ENCODE assay signal across 18 cellular contexts in genomic region chr5:556909-557441, GRCh38. TPM values are rescaled to one million over a fixed set of nuclear protein-coding genes. Genes with fewer than 3 reads are reported as not detected.
A peak's percentile ranks its signal among the peaks of the same experiment; 100 is the strongest.
DNase-seq lines count a peak whose midpoint lies in the region; ATAC-seq and TF ChIP-seq lines count a peak whose summit lies in the region.
"Had no signal": no experiment of that assay in that cellular context is flagged by ENCODE, and none has a peak within 500 bp of the region (broad histone marks: within the 10 kb centered on the region; RNA-seq: fewer than 3 reads in every experiment).

No MANE protein-coding gene starts in this region.

- no peaks in the 10 kb centered on the region for H3K27me3 ChIP-seq in right lobe of liver
- peaks cover 17% of the 10 kb centered on the region for H3K27me3 ChIP-seq in BE2C

- no peaks in the 10 kb centered on the region for H3K36me3 Mint-ChIP-seq in activated CD4-positive, alpha-beta memory T cell treated with anti-CD3 and anti-CD28 coated beads for 36 hours
- no peaks in the 10 kb centered on the region for H3K36me3 Mint-ChIP-seq in stimulated activated memory B cell treated with anti-CD40 and anti-IgM and Interleukin-4, amounts not matched to agents 10 μg/mL and 1 μg/mL and 100 μg/mL, for 72 hours

- no peaks in the 10 kb centered on the region for H3K4me1 Mint-ChIP-seq in activated CD4-positive, alpha-beta memory T cell treated with anti-CD3 and anti-CD28 coated beads for 36 hours (ENCODE audit: low read depth)
- peaks cover 11% of the 10 kb centered on the region for H3K4me1 Mint-ChIP-seq in stimulated activated memory B cell treated with anti-CD40 and anti-IgM and Interleukin-4, amounts not matched to agents 10 μg/mL and 1 μg/mL and 100 μg/mL, for 72 hours
- H3K4me1 Mint-ChIP-seq: B cell had no signal

- no peaks in the 10 kb centered on the region for H3K9me3 Mint-ChIP-seq in activated CD4-positive, alpha-beta memory T cell treated with anti-CD3 and anti-CD28 coated beads for 36 hours
- H3K9me3 Mint-ChIP-seq in stimulated activated memory B cell treated with anti-CD40 and anti-IgM and Interleukin-4, amounts not matched to agents 10 μg/mL and 1 μg/mL and 100 μg/mL, for 72 hours, result peaks cover 11% of the 10 kb centered on the region
- H3K9me3 Mint-ChIP-seq: stimulated activated naive CD8-positive, alpha-beta T cell treated with anti-CD3 and anti-CD28 coated beads, Interleukin-15, Interleukin-2, amounts not matched to agents 100 ng/mL and 50 ng/mL, for 24 hours had no signal

- intact Hi-C loops in activated CD4-positive, alpha-beta memory T cell treated with anti-CD3 and anti-CD28 coated beads for 36 hours (cut with micrococcal nuclease), result no loop called here
- intact Hi-C loops in right lobe of liver (cut with DNase I), result no loop called here

- DNase-seq in HuH-7.5 (ENCODE audit: low spot score) (peak; percentile 56), right lobe of liver (peak in 1 of 3 donors; percentile 20), NCI-H2171 treated with DMSO at 0.1 percent for 48 hours (lab: John Stamatoyannopoulos, UW) (no peak), HT-29 (ENCODE audit: low spot score) (no peak), BE2C (no peak)
- DNase-seq in activated CD4-positive, alpha-beta memory T cell treated with anti-CD3 and anti-CD28 coated beads for 36 hours, result peak; percentile 4
- DNase-seq: activated gamma-delta T cell treated with Interleukin-2 at 50 U/mL for 16 hours, dermis blood vessel endothelial cell, HCEC 1CT, NCI-H1105 treated with DMSO at 0.1 percent for 48 hours, NCI-H524 treated with DMSO at 0.1 percent for 48 hours, occipital lobe, SW 1271, upper lobe of right lung had no signal

- H3K36me3 ChIP-seq in right lobe of liver, result no peaks in the 10 kb centered on the region
- H3K36me3 ChIP-seq in BE2C, result no peaks in the 10 kb centered on the region
- H3K36me3 ChIP-seq: heart left ventricle, upper lobe of right lung had no signal

- H3K4me3 Mint-ChIP-seq in activated CD4-positive, alpha-beta memory T cell treated with anti-CD3 and anti-CD28 coated beads for 36 hours, result no peak overlapping the region
- H3K4me3 Mint-ChIP-seq in stimulated activated memory B cell treated with anti-CD40 and anti-IgM and Interleukin-4, amounts not matched to agents 10 μg/mL and 1 μg/mL and 100 μg/mL, for 72 hours, result no peak overlapping the region
- H3K4me3 Mint-ChIP-seq: B cell; stimulated activated naive CD8-positive, alpha-beta T cell treated with anti-CD3 and anti-CD28 coated beads, Interleukin-15, Interleukin-2, amounts not matched to agents 100 ng/mL and 50 ng/mL, for 24 hours had no signal

- H3K9me3 ChIP-seq in right lobe of liver, result no peaks in the 10 kb centered on the region
- H3K9me3 ChIP-seq in BE2C, result no peaks in the 10 kb centered on the region
- H3K9me3 ChIP-seq: heart left ventricle, upper lobe of right lung had no signal

- POLR2A ChIA-PET in activated CD4-positive, alpha-beta memory T cell treated with anti-CD3 and anti-CD28 coated beads for 36 hours (lab: Charles Lee), result no interaction called here

- H3K27me3 Mint-ChIP-seq in activated CD4-positive, alpha-beta memory T cell treated with anti-CD3 and anti-CD28 coated beads for 36 hours, result peaks cover 12% of the 10 kb centered on the region
- peaks cover 59% of the 10 kb centered on the region for H3K27me3 Mint-ChIP-seq in stimulated activated memory B cell treated with anti-CD40 and anti-IgM and Interleukin-4, amounts not matched to agents 10 μg/mL and 1 μg/mL and 100 μg/mL, for 72 hours

- ATAC-seq in right lobe of liver, result peak; percentile 16 to 61 (median 29)
- peak; percentile 57 for ATAC-seq in stimulated activated memory B cell treated with anti-CD40 and anti-IgM and Interleukin-4, amounts not matched to agents 10 μg/mL and 1 μg/mL and 100 μg/mL, for 72 hours

- WGBS in right lobe of liver (ENCODE audit: insufficient coverage, low coverage, low lambda C conversion rate, missing lambda C conversion rate), result 41% methylated on average over 7 of the region's 19 CpGs

- H3K4me1 ChIP-seq in right lobe of liver, result no peaks in the 10 kb centered on the region
- no peaks in the 10 kb centered on the region for H3K4me1 ChIP-seq in BE2C
- H3K4me1 ChIP-seq: heart left ventricle, upper lobe of right lung had no signal

- CTCF ChIA-PET in activated CD4-positive, alpha-beta memory T cell treated with anti-CD3 and anti-CD28 coated beads for 36 hours (lab: Charles Lee), result no interaction called here

- H3K27ac ChIP-seq in right lobe of liver, result no peak overlapping the region
- H3K27ac ChIP-seq: heart left ventricle, upper lobe of right lung had no signal

- no peak overlapping the region for H3K27ac Mint-ChIP-seq in activated CD4-positive, alpha-beta memory T cell treated with anti-CD3 and anti-CD28 coated beads for 36 hours
- peak overlapping the region; percentile 38 for H3K27ac Mint-ChIP-seq in stimulated activated memory B cell treated with anti-CD40 and anti-IgM and Interleukin-4, amounts not matched to agents 10 μg/mL and 1 μg/mL and 100 μg/mL, for 72 hours
- H3K27ac Mint-ChIP-seq: stimulated activated naive CD8-positive, alpha-beta T cell treated with anti-CD3 and anti-CD28 coated beads, Interleukin-15, Interleukin-2, amounts not matched to agents 100 ng/mL and 50 ng/mL, for 24 hours had no signal

- no peak for TF ChIP-seq CTCF in right lobe of liver (IDR thresholded peaks at IDR 0.05)
- TF ChIP-seq CTCF in BE2C (IDR thresholded peaks at IDR 0.05; ENCODE audit: low read depth, low read length), result no peak

- TF ChIP-seq POLR2A in right lobe of liver (IDR thresholded peaks at IDR 0.05), result no peak

- H3K4me3 ChIP-seq in right lobe of liver (no peak overlapping the region), BE2C (ENCODE audit: low read depth, low read length) (no peak overlapping the region)
- H3K4me3 ChIP-seq: heart left ventricle, upper lobe of right lung had no signal

RNA-seq across cellular contexts. Expression of gene SLC9A3, which starts 32.7 kb away (rescaled TPM):
- total RNA-seq in activated CD4-positive, alpha-beta memory T cell treated with anti-CD3 and anti-CD28 coated beads for 36 hours, result 1 to 10 TPM; 1.7 to 1.8 TPM
- 1 to 10 TPM in 2 of 6 experiments, under 1 TPM in 4; 0.32 to 1.8 (median 0.46) TPM for total RNA-seq in right lobe of liver
- 11.5 and 16.0 TPM in 2 replicates for total RNA-seq in HT-29 (2014; rRNA removed; shearing (Covaris generic))
- polyA plus RNA-seq in BE2C (2012; ENCODE audit: insufficient read depth, insufficient read length, low read depth), result 2.3 TPM

RNA-seq across cellular contexts. Expression of gene CEP72, which starts 55.2 kb away (rescaled TPM):
- 10 to 100 TPM; 21.6 to 22.5 TPM for total RNA-seq in activated CD4-positive, alpha-beta memory T cell treated with anti-CD3 and anti-CD28 coated beads for 36 hours
- 1 to 10 TPM; 3.4 to 6.0 (median 4.2) TPM for total RNA-seq in right lobe of liver
- total RNA-seq in HT-29 (2014; rRNA removed; shearing (Covaris generic)), result 31.5 and 42.4 TPM in 2 replicates
- polyA plus RNA-seq in BE2C (2012; ENCODE audit: insufficient read depth, insufficient read length, low read depth), result 5.6 TPM

Comparison
In these comparisons a context has a peak if more than half of its experiments do, and no peak if none do; other contexts are left out.
1. DNase-seq: peak in HuH-7.5 (single experiment) and activated CD4-positive, alpha-beta memory T cell treated with anti-CD3 and anti-CD28 coated beads for 36 hours (single experiment); none in NCI-H2171 treated with DMSO at 0.1 percent for 48 hours (single experiment), HT-29 (single experiment) and BE2C (single experiment).